In the genomic region with DNA sequence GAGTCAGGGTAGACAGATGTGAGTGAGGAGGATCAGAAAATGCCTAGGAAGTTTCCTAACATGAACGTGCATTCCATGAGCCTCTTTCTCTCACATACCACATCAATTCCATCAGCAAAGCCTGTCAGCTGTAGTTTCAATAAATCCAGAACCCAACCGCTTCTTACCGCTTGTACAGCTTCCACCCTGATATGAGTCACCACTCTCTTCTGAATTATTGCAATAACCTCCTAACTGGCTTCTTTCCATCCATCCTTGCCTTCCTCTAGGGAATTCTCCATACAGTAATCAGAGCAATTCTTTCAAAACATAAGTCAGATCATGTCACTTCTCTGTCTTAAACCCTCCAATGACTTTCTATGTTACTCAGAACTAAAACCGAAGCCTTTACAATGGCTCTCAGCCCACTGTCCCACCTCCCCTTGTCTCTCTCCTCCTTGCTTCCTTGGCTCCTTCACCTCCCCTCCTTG, we compare ENCODE assay signal across 12 cellular contexts. TPM values are rescaled to one million over a fixed set of nuclear protein-coding genes. Genes with fewer than 3 reads are reported as not detected.
DNase-seq lines count a peak whose midpoint lies in the region; ATAC-seq, FAIRE-seq and TF ChIP-seq lines count a peak whose summit lies in the region.
"Had no signal": no experiment of that assay in that cellular context is flagged by ENCODE, and none has a peak within 500 bp of the region (broad histone marks: within the 10 kb centered on the region; RNA-seq: fewer than 3 reads in every experiment).

No MANE protein-coding gene starts in this region.

- TF ChIP-seq POLR2A in A549 (IDR thresholded peaks at IDR 0.05; ENCODE audit: low read length), result no peak
- no peak for TF ChIP-seq POLR2A in GM12891 (IDR thresholded peaks at IDR 0.05; ENCODE audit: low read depth, low read length)

- FAIRE-seq in A549 (lab: Jason Lieb, UNC) (no peak), GM12891 (lab: Jason Lieb, UNC) (no peak)
- FAIRE-seq: small intestine had no signal

- H3K36me3 Mint-ChIP-seq in HFFc6 (ENCODE audit: low read depth), result no peaks in the 10 kb centered on the region
- H3K36me3 Mint-ChIP-seq: CD8-positive, alpha-beta T cell had no signal

- H3K4me1 ChIP-seq in A549, result peaks cover 35% of the 10 kb centered on the region

- peak in 1 of 2 experiments; percentile 30; a peak in 1 of 5 replicates for TF ChIP-seq EP300 in A549 (IDR thresholded peaks at IDR 0.05)

- 0 out of 5 replicates have a peak, but pooled peaks of 1 of the 2 experiments have one; percentile 2 for TF ChIP-seq RAD21 in A549 (conservative IDR thresholded peaks at IDR 0.05 in 1 of 2, IDR thresholded peaks at IDR 0.05 in 1 of 2)

- peak overlapping the region; percentile 60 for H3K4me2 ChIP-seq in A549

- WGBS in A549 (ENCODE audit: missing lambda C conversion rate), result 6% methylated on average over 4 of the region's 4 CpGs

- H3K9me3 ChIP-seq in A549, result no peaks in the 10 kb centered on the region

- no peaks in the 10 kb centered on the region for H3K27me3 ChIP-seq in kidney epithelial cell (ENCODE audit: control insufficient read depth, insufficient read depth, low read length)

- H3K27me3 Mint-ChIP-seq in HFFc6 (ENCODE audit: insufficient read depth), result no peaks in the 10 kb centered on the region; the same call in 1 of the 2 replicates

- POLR2A ChIA-PET in A549 (lab: Yijun Ruan, JAX), result interaction anchor here (1.0 kb wide), 1 partner anchor 9 kb away, joined by 5 read pairs; a partner anchor contains a TSS

- peak overlapping the region; percentile 14 to 78; a peak in 4 of 6 replicates for H3K27ac ChIP-seq in A549

- DNase-seq in A549 (ENCODE audit: low read depth in 1 of 2, low spot score in 1 of 2) (peak; percentile 20 to 74), HFFc6 (peak; percentile 97), amniotic stem cell (lab: John Stamatoyannopoulos, UW) (peak; percentile 94), kidney epithelial cell (ENCODE audit: low read depth) (peak; percentile 92), GM12891 (ENCODE audit: insufficient read length, low spot score) (no peak)
- no peak for DNase-seq in activated CD4-positive, alpha-beta T cell treated with anti-CD3 and anti-CD28 coated beads for 48 hours
- no peak for DNase-seq in stimulated activated CD4-positive, alpha-beta T cell treated with anti-CD3 and anti-CD28 coated beads, Interleukin-15, amount 100 ng/mL, for 24 hours
- DNase-seq: CD8-positive, alpha-beta T cell; NCI-H2029; small intestine; stimulated activated naive CD8-positive, alpha-beta T cell treated with anti-CD3 and anti-CD28 coated beads, Interleukin-15, amount 100 ng/mL, for 72 hours had no signal

- CTCF ChIA-PET in A549 (lab: Yijun Ruan, JAX), result interaction anchor here (1.6 to 2.4 kb wide), 2 partner anchors 9 to 66 kb away, joined by 5 to 9 read pairs; no protein-coding TSS in a partner anchor

- peaks cover 55% of the 10 kb centered on the region for H3K4me1 Mint-ChIP-seq in HFFc6 (ENCODE audit: low read depth)
- H3K4me1 Mint-ChIP-seq: stimulated activated naive CD8-positive, alpha-beta T cell treated with anti-CD3 and anti-CD28 coated beads, Interleukin-15, amount 100 ng/mL, for 72 hours had no signal

- H3K9me3 Mint-ChIP-seq in HFFc6, result no peaks in the 10 kb centered on the region
- H3K9me3 Mint-ChIP-seq: CD8-positive, alpha-beta T cell; stimulated activated naive CD8-positive, alpha-beta T cell treated with anti-CD3 and anti-CD28 coated beads, Interleukin-15, amount 100 ng/mL, for 72 hours had no signal

- no peak overlapping the region for H3K4me3 ChIP-seq in A549
- no peak overlapping the region for H3K4me3 ChIP-seq in kidney epithelial cell (ENCODE audit: low read depth, low read length)

- peak; percentile 90 to 97 for ATAC-seq in A549
- ATAC-seq in HG02885 (IDR thresholded peaks at IDR 0.05; ENCODE audit: poor library complexity, unreplicated experiment), result no peak
- ATAC-seq: stimulated activated naive CD8-positive, alpha-beta T cell treated with anti-CD3 and anti-CD28 coated beads, Interleukin-15, amount 100 ng/mL, for 72 hours had no signal

- H3K36me3 ChIP-seq in kidney epithelial cell (ENCODE audit: control insufficient read depth, insufficient read depth, low read length), result no peaks in the 10 kb centered on the region

- H3K4me3 Mint-ChIP-seq in HFFc6, result peak overlapping the region; percentile 28; the same call in 1 of the 2 replicates
- H3K4me3 Mint-ChIP-seq: CD8-positive, alpha-beta T cell; stimulated activated naive CD8-positive, alpha-beta T cell treated with anti-CD3 and anti-CD28 coated beads, Interleukin-15, amount 100 ng/mL, for 72 hours had no signal

- H3K27ac Mint-ChIP-seq in HFFc6, result peak overlapping the region; percentile 68
- H3K27ac Mint-ChIP-seq: CD8-positive, alpha-beta T cell; stimulated activated naive CD8-positive, alpha-beta T cell treated with anti-CD3 and anti-CD28 coated beads, Interleukin-15, amount 100 ng/mL, for 72 hours had no signal

- TF ChIP-seq CTCF in A549 (IDR thresholded peaks at IDR 0.05) (no peak), HFFc6 (IDR thresholded peaks at IDR 0.05) (no peak), kidney epithelial cell (IDR thresholded peaks at IDR 0.05; ENCODE audit: insufficient read depth, low read length, poor library complexity, severe bottlenecking) (no peak)

TF ChIP-seq in A549, 52 proteins besides CTCF, POLR2A, EP300 and RAD21 (continues in another document):
- TF ChIP-seq NFE2L2 (conservative IDR thresholded peaks at IDR 0.05; ENCODE audit: low read length) (no peak), EHMT2 (IDR thresholded peaks at IDR 0.05; ENCODE audit: low read depth) (no peak), TFCP2L1 (CRISPR knock-in tag; IDR thresholded peaks at IDR 0.05) (no peak), SMC3 (IDR thresholded peaks at IDR 0.05) (no peak), FOSB (CRISPR knock-in tag; IDR thresholded peaks at IDR 0.05) (no peak), KDM5A (IDR thresholded peaks at IDR 0.05) (no peak)
- TF ChIP-seq, protein P1, sequence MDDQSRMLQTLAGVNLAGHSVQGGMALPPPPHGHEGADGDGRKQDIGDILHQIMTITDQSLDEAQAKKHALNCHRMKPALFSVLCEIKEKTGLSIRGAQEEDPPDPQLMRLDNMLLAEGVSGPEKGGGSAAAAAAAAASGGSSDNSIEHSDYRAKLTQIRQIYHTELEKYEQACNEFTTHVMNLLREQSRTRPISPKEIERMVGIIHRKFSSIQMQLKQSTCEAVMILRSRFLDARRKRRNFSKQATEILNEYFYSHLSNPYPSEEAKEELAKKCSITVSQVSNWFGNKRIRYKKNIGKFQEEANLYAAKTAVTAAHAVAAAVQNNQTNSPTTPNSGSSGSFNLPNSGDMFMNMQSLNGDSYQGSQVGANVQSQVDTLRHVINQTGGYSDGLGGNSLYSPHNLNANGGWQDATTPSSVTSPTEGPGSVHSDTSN (IDR thresholded peaks at IDR 0.05), result no peak
- TF ChIP-seq, protein P2, sequence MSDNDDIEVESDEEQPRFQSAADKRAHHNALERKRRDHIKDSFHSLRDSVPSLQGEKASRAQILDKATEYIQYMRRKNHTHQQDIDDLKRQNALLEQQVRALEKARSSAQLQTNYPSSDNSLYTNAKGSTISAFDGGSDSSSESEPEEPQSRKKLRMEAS (IDR thresholded peaks at IDR 0.05), result peak; percentile 42; the same call in 1 of the 2 replicates
- TF ChIP-seq, protein P3, sequence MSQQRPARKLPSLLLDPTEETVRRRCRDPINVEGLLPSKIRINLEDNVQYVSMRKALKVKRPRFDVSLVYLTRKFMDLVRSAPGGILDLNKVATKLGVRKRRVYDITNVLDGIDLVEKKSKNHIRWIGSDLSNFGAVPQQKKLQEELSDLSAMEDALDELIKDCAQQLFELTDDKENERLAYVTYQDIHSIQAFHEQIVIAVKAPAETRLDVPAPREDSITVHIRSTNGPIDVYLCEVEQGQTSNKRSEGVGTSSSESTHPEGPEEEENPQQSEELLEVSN (IDR thresholded peaks at IDR 0.05; ENCODE audit: borderline replicate concordance, low read depth), result no peak

TF ChIP-seq in GM12891, 5 proteins besides CTCF, POLR2A, EP300 and RAD21:
- TF ChIP-seq SPI1 (IDR thresholded peaks at IDR 0.05; ENCODE audit: low read depth, low read length), result no peak
- no peak for TF ChIP-seq POU2F2 (IDR thresholded peaks at IDR 0.05; ENCODE audit: low read depth, low read length)
- TF ChIP-seq POLR2AphosphoS5 (IDR thresholded peaks at IDR 0.05; ENCODE audit: low read depth, low read length), result no peak
- TF ChIP-seq PAX5 (IDR thresholded peaks at IDR 0.05; ENCODE audit: insufficient read depth, low read length, severe bottlenecking), result no peak
- no peak for TF ChIP-seq TAF1 (IDR thresholded peaks at IDR 0.05; ENCODE audit: low read depth, low read length)

RNA-seq across cellular contexts. Expression of a gene that starts 8.1 kb away (rescaled TPM):
- polyA plus RNA-seq in A549 (2011; rRNA removed), result 195 and 207 TPM in 2 replicates
- polyA plus RNA-seq in A549 (2012; cell fraction: cytosol; rRNA removed), result 64.1 and 82.0 TPM in 2 replicates
- 28.7 and 45.4 TPM in 2 replicates for polyA plus RNA-seq in A549 (2012; cell fraction: nucleus; rRNA removed)
- 136 to 141 TPM (median 140 TPM) in 3 replicates for polyA plus RNA-seq in A549 (2017; fragmentation: RNase III; extraction: RNeasy Plus Mini Kit Qiagen cat#74134 plus additional on column Dnase treatment)
- polyA minus RNA-seq in A549 (2011; rRNA and poly(A)+ RNA removed), result 322 and 348 TPM in 2 replicates
- total RNA-seq in HFFc6 (2021; fragmentation: NEBNext Ultra II Directional; extraction: Animal tissue kit (Norgen Biotek cat#: 25700)), result 100 to 1,000 TPM; 196 to 222 (median 204) TPM
- total RNA-seq in kidney epithelial cell, result 76.0 and 113 TPM in 2 replicates
- 48.3 TPM for polyA plus RNA-seq in GM12891 (2012; ENCODE audit: low read depth, missing spikeins)

Comparison
In these comparisons a context has a peak if more than half of its experiments do, and no peak if none do; other contexts are left out.
1. DNase-seq: peak in A549 (2 of 2), HFFc6 (single experiment), amniotic stem cell (single experiment) and kidney epithelial cell (single experiment); none in activated CD4-positive, alpha-beta T cell treated with anti-CD3 and anti-CD28 coated beads for 48 hours (single experiment), stimulated activated CD4-positive, alpha-beta T cell treated with anti-CD3 and anti-CD28 coated beads, Interleukin-15, amount 100 ng/mL, for 24 hours (single experiment) and GM12891 (single experiment).